In genomic region chr7:38438938-38439337, GRCh38 we compare ENCODE assay signal across 20 cellular contexts.
DNase-seq lines count a peak whose midpoint lies in the region; ATAC-seq and TF ChIP-seq lines count a peak whose summit lies in the region.
"Had no signal": no experiment of that assay in that cellular context is flagged by ENCODE, and none has a peak within 500 bp of the region (broad histone marks: within the 10 kb centered on the region; RNA-seq: fewer than 3 reads in every experiment).

No MANE protein-coding gene starts in this region.

- H3K4me3 ChIP-seq in brain microvascular endothelial cell (ENCODE audit: low read depth, low read length), result no peak overlapping the region
- no peak overlapping the region for H3K4me3 ChIP-seq in A673 (ENCODE audit: low read depth, low read length, poor library complexity, severe bottlenecking)

- H3K4me3 Mint-ChIP-seq in activated T-cell treated with anti-CD3 and anti-CD28 coated beads, Interleukin-2, amount 50 U/mL, for 72 hours, result no peak overlapping the region
- H3K4me3 Mint-ChIP-seq in activated T-helper 17 cell treated with anti-CD3 and anti-CD28 coated beads, Interleukin-2, amount 50 U/mL, for 72 hours, result no peak overlapping the region
- no peak overlapping the region for H3K4me3 Mint-ChIP-seq in activated naive CD8-positive, alpha-beta T cell treated with anti-CD3 and anti-CD28 coated beads for 36 hours
- H3K4me3 Mint-ChIP-seq: HFFc6 had no signal

- H3K27me3 ChIP-seq in brain microvascular endothelial cell (replicated peaks) (no peaks in the 10 kb centered on the region), A673 (replicated peaks; ENCODE audit: insufficient read depth, low read depth, low read length, poor library complexity) (no peaks in the 10 kb centered on the region)

- no peaks in the 10 kb centered on the region for H3K27me3 Mint-ChIP-seq in activated T-cell treated with anti-CD3 and anti-CD28 coated beads, Interleukin-2, amount 50 U/mL, for 72 hours (ENCODE audit: low read depth)
- peaks cover 3% of the 10 kb centered on the region for H3K27me3 Mint-ChIP-seq in activated T-helper 17 cell treated with anti-CD3 and anti-CD28 coated beads, Interleukin-2, amount 50 U/mL, for 72 hours
- no peaks in the 10 kb centered on the region for H3K27me3 Mint-ChIP-seq in activated naive CD8-positive, alpha-beta T cell treated with anti-CD3 and anti-CD28 coated beads for 36 hours

- H3K9me3 Mint-ChIP-seq in activated T-cell treated with anti-CD3 and anti-CD28 coated beads, Interleukin-2, amount 50 U/mL, for 72 hours, result peaks cover 2 to 6% of the 10 kb centered on the region in 2 donors
- H3K9me3 Mint-ChIP-seq in activated T-helper 17 cell treated with anti-CD3 and anti-CD28 coated beads, Interleukin-2, amount 50 U/mL, for 72 hours, result no peaks in the 10 kb centered on the region
- no peaks in the 10 kb centered on the region for H3K9me3 Mint-ChIP-seq in activated naive CD8-positive, alpha-beta T cell treated with anti-CD3 and anti-CD28 coated beads for 36 hours
- H3K9me3 Mint-ChIP-seq: HFFc6 had no signal

- H3K4me1 ChIP-seq in A673 (ENCODE audit: insufficient read depth, low read length, poor library complexity, severe bottlenecking), result no peaks in the 10 kb centered on the region

- H3K36me3 Mint-ChIP-seq in activated T-cell treated with anti-CD3 and anti-CD28 coated beads, Interleukin-2, amount 50 U/mL, for 72 hours (ENCODE audit: insufficient read depth in 2 of 2), result peaks cover 0 to 5% of the 10 kb centered on the region in 2 donors
- H3K36me3 Mint-ChIP-seq in activated T-helper 17 cell treated with anti-CD3 and anti-CD28 coated beads, Interleukin-2, amount 50 U/mL, for 72 hours (ENCODE audit: low read depth), result no peaks in the 10 kb centered on the region
- no peaks in the 10 kb centered on the region for H3K36me3 Mint-ChIP-seq in activated naive CD8-positive, alpha-beta T cell treated with anti-CD3 and anti-CD28 coated beads for 36 hours

- H3K27ac ChIP-seq in brain microvascular endothelial cell, result no peak overlapping the region
- no peak overlapping the region for H3K27ac ChIP-seq in A673 (ENCODE audit: low read depth, low read length, poor library complexity, severe bottlenecking)
- H3K27ac ChIP-seq: C4-2B had no signal

- no peak for DNase-seq in activated T-cell treated with anti-CD3 and anti-CD28 coated beads, Interleukin-2, amount 50 U/mL, for 72 hours
- DNase-seq in activated T-cell treated with anti-CD3 and anti-CD28 coated beads for 4 hours (no peak), kidney tubule cell (ENCODE audit: low spot score) (peak; percentile 33), brain microvascular endothelial cell (no peak), A673 (ENCODE audit: low spot score) (no peak)
- DNase-seq in activated naive CD8-positive, alpha-beta T cell treated with anti-CD3 and anti-CD28 coated beads for 36 hours, result peak; percentile 3
- DNase-seq: AML-193, DMS79, H7, HFFc6, KBM-7, NCI-H1105, NCI-H2081, NCI-H446 treated with DMSO at 0.1 percent for 48 hours, OCI-M1, Right ventricle myocardium superior had no signal

- no TSS peak for BruUV-seq in A673 (replicated peaks; lab: Mats Ljungman, UMichigan)

- no peaks in the 10 kb centered on the region for H3K9me3 ChIP-seq in A673 (ENCODE audit: low read depth, low read length, poor library complexity, severe bottlenecking)

- CTCF ChIA-PET in A673 (lab: Charles Lee), result no interaction called here

- H3K4me1 Mint-ChIP-seq in activated T-cell treated with anti-CD3 and anti-CD28 coated beads, Interleukin-2, amount 50 U/mL, for 72 hours (ENCODE audit: low read depth), result peaks cover 13% of the 10 kb centered on the region
- peaks cover under 1% of the 10 kb centered on the region for H3K4me1 Mint-ChIP-seq in activated T-helper 17 cell treated with anti-CD3 and anti-CD28 coated beads, Interleukin-2, amount 50 U/mL, for 72 hours
- H3K4me1 Mint-ChIP-seq in activated naive CD8-positive, alpha-beta T cell treated with anti-CD3 and anti-CD28 coated beads for 36 hours, result peaks cover 8% of the 10 kb centered on the region

- POLR2A ChIA-PET in A673 (lab: Charles Lee; ENCODE audit: low non-redundant PET), result no interaction called here

- intact Hi-C loops in A673 (cut with micrococcal nuclease; ENCODE audit: unreplicated experiment), result no loop called here

- no peak overlapping the region for H3K27ac Mint-ChIP-seq in activated T-cell treated with anti-CD3 and anti-CD28 coated beads, Interleukin-2, amount 50 U/mL, for 72 hours
- no peak overlapping the region for H3K27ac Mint-ChIP-seq in activated T-helper 17 cell treated with anti-CD3 and anti-CD28 coated beads, Interleukin-2, amount 50 U/mL, for 72 hours
- no peak overlapping the region for H3K27ac Mint-ChIP-seq in activated naive CD8-positive, alpha-beta T cell treated with anti-CD3 and anti-CD28 coated beads for 36 hours
- H3K27ac Mint-ChIP-seq: HFFc6 had no signal

- in situ Hi-C loops in brain microvascular endothelial cell (cut with HindIII; ENCODE audit: low pct_ligation_motif_present, low sequenced_read_pairs), result no loop called here

- TF ChIP-seq CTCF in brain microvascular endothelial cell (IDR thresholded peaks at IDR 0.05; ENCODE audit: low read depth, low read length, missing control alignments) (no peak), A673 (conservative IDR thresholded peaks at IDR 0.05; ENCODE audit: low read depth, low read length) (no peak)

- peak; percentile 56 to 68 for ATAC-seq in activated T-cell treated with anti-CD3 and anti-CD28 coated beads, Interleukin-2, amount 50 U/mL, for 72 hours (replicated peaks in 1 of 2)
- peak; percentile 86 for ATAC-seq in activated T-helper 17 cell treated with anti-CD3 and anti-CD28 coated beads, Interleukin-2, amount 50 U/mL, for 72 hours (replicated peaks)
- no peak for ATAC-seq in HG03108 (IDR thresholded peaks at IDR 0.05; ENCODE audit: unreplicated experiment)
- ATAC-seq: HepG2 had no signal

- no peaks in the 10 kb centered on the region for H3K36me3 ChIP-seq in brain microvascular endothelial cell (replicated peaks)
- H3K36me3 ChIP-seq in A673 (ENCODE audit: insufficient read depth, low read length, poor library complexity, severe bottlenecking), result no peaks in the 10 kb centered on the region

Comparison
In these comparisons a context has a peak if more than half of its experiments do, and no peak if none do; other contexts are left out.
1. DNase-seq: peak in activated naive CD8-positive, alpha-beta T cell treated with anti-CD3 and anti-CD28 coated beads for 36 hours (single experiment) and kidney tubule cell (single experiment); none in activated T-cell treated with anti-CD3 and anti-CD28 coated beads, Interleukin-2, amount 50 U/mL, for 72 hours (0 of 2), activated T-cell treated with anti-CD3 and anti-CD28 coated beads for 4 hours (single experiment), brain microvascular endothelial cell (single experiment) and A673 (single experiment).